Comparison of ENCODE assay signal across 1 cellular context in genomic region chr10:124738441-124738840, GRCh38.
TF ChIP-seq lines count a peak whose summit lies in the region.

No MANE protein-coding gene starts in this region.

TF ChIP-seq in GM23338, 12 proteins besides CTCF, POLR2A, EP300 and RAD21 (continued from another document):
- no peak for TF ChIP-seq ZNF462 (CRISPR knock-in tag; IDR thresholded peaks at IDR 0.05)
- TF ChIP-seq STAT1 (IDR thresholded peaks at IDR 0.05; ENCODE audit: unreplicated experiment), result no peak
- TF ChIP-seq ZNF114 (CRISPR knock-in tag; IDR thresholded peaks at IDR 0.05), result no peak
- no peak for TF ChIP-seq EZH2 (IDR thresholded peaks at IDR 0.05; ENCODE audit: low read depth, unreplicated experiment)
- no peak for TF ChIP-seq CREB1 (CRISPR knock-in tag; IDR thresholded peaks at IDR 0.05; ENCODE audit: low read depth)
- no peak for TF ChIP-seq EZH2phosphoT487 (IDR thresholded peaks at IDR 0.05; ENCODE audit: unreplicated experiment)
- no peak for TF ChIP-seq NANOG (IDR thresholded peaks at IDR 0.05; ENCODE audit: borderline replicate concordance)
- TF ChIP-seq REST (IDR thresholded peaks at IDR 0.05; ENCODE audit: unreplicated experiment), result no peak
- TF ChIP-seq ZNF331 (CRISPR knock-in tag; IDR thresholded peaks at IDR 0.05; ENCODE audit: low read depth), result no peak
TF ChIP-seq in GM23338: peak in this region for 0.
